In genomic region chr11:67113231-67113721, GRCh38 we compare ENCODE assay signal across 10 cellular contexts. TPM values are rescaled to one million over a fixed set of nuclear protein-coding genes. Genes with fewer than 3 reads are reported as not detected.
DNase-seq lines count a peak whose midpoint lies in the region; ATAC-seq, FAIRE-seq and TF ChIP-seq lines count a peak whose summit lies in the region.
"Had no signal": no experiment of that assay in that cellular context is flagged by ENCODE, and none has a peak within 500 bp of the region (broad histone marks: within the 10 kb centered on the region; RNA-seq: fewer than 3 reads in every experiment).

No MANE protein-coding gene starts in this region.

- peak overlapping the region; percentile 47 for H3K27ac ChIP-seq in GM12878 (ENCODE audit: control insufficient read depth, insufficient read depth)
- no peak overlapping the region for H3K27ac ChIP-seq in psoas muscle

- 23% methylated on average over 5 of the region's 5 CpGs for WGBS in GM12878 (ENCODE audit: insufficient coverage, insufficient replicate concordance, low lambda C conversion rate, missing lambda C conversion rate)
- WGBS in psoas muscle, 3 donors, result 91 to 99% (median 92%) methylated on average over 5 of the region's 5 CpGs

- TF ChIP-seq CTCF in GM06990 (IDR thresholded peaks at IDR 0.05; ENCODE audit: insufficient read depth, low read length, poor library complexity, severe bottlenecking), result no peak
- TF ChIP-seq CTCF in GM12878 (IDR thresholded peaks at IDR 0.05 in 2 of 3, conservative IDR thresholded peaks at IDR 0.05 in 1 of 3; ENCODE audit: control insufficient read depth in 2 of 3, extremely low read depth in 1 of 3, insufficient read depth in 1 of 3, low read depth in 3 of 3, low read length in 3 of 3), result no peak
- no peak for TF ChIP-seq CTCF in psoas muscle (IDR thresholded peaks at IDR 0.05)

- ATAC-seq in GM19468 (IDR thresholded peaks at IDR 0.05; ENCODE audit: extremely low read depth, unreplicated experiment) (peak; percentile 64), HG03469 (IDR thresholded peaks at IDR 0.05; ENCODE audit: unreplicated experiment) (peak; percentile 37), GM12878 (peak; percentile 84), psoas muscle (no peak), GM19351 (IDR thresholded peaks at IDR 0.05; ENCODE audit: unreplicated experiment) (no peak)

- H4K20me1 ChIP-seq in GM12878 (ENCODE audit: control insufficient read depth, insufficient read depth), result no peaks in the 10 kb centered on the region

- no peaks in the 10 kb centered on the region; the same call in 1 of the 2 replicates for H3K79me2 ChIP-seq in GM12878 (ENCODE audit: control insufficient read depth, insufficient read depth, low read length)

- RAD21 ChIA-PET in GM12878 (lab: Charles Lee; ENCODE audit: unreplicated experiment), result interaction anchor here (0.5 to 2.3 kb wide), 4 partner anchors 8 to 127 kb away, joined by 3 to 10 read pairs (median 4); no protein-coding TSS in a partner anchor

- peak; percentile 86 for FAIRE-seq in GM12878 (lab: Jason Lieb, UNC)

- no peaks in the 10 kb centered on the region for H3K36me3 ChIP-seq in GM06990 (ENCODE audit: control insufficient read depth, insufficient read depth, low read length)
- no peaks in the 10 kb centered on the region for H3K36me3 ChIP-seq in GM12878 (ENCODE audit: control insufficient read depth in 2 of 2, insufficient read depth in 2 of 2, low read length in 1 of 2)
- no peaks in the 10 kb centered on the region for H3K36me3 ChIP-seq in psoas muscle (ENCODE audit: insufficient read depth in 1 of 2, low read depth in 1 of 2)

- in situ Hi-C loops in GM12878 (cut with MboI), result no loop called here

- H3K9me3 ChIP-seq in GM12878 (replicated peaks; ENCODE audit: control insufficient read depth, insufficient read depth, low read length) (no peaks in the 10 kb centered on the region), psoas muscle (no peaks in the 10 kb centered on the region)

- no peak for TF ChIP-seq EP300 in GM12878 (IDR thresholded peaks at IDR 0.05; ENCODE audit: borderline replicate concordance in 1 of 2, control insufficient read depth in 1 of 2, low read depth in 2 of 2, low read length in 2 of 2)

- POLR2A ChIA-PET in GM12878 (lab: Charles Lee), result interaction anchor here (0.5 to 1.3 kb wide), 8 partner anchors 9 to 270 kb away, joined by 3 to 5 read pairs (median 3); no protein-coding TSS in a partner anchor

- TF ChIP-seq POLR2A in GM12878 (IDR thresholded peaks at IDR 0.05; ENCODE audit: low read depth, low read length), result 0 out of 2 replicates have a peak, but pooled peaks have one; percentile 35

- DNase-seq in GM06990 (ENCODE audit: extremely low read depth, insufficient read length) (peak; percentile 76), GM12878 (ENCODE audit: low read depth, low spot score) (peak; percentile 79), psoas muscle (no peak), HPDE6-E6E7 (ENCODE audit: extremely low spot score) (no peak), iPS-NIHi7 (ENCODE audit: extremely low spot score) (no peak)
- DNase-seq: activated CD4-positive, CD25-positive, alpha-beta regulatory T cell treated with anti-CD3 and anti-CD28 coated beads, Interleukin-2, amount 50 U/mL, for 72 hours; NCI-H2171 treated with DMSO at 0.1 percent for 48 hours had no signal

- H3K4me1 ChIP-seq in GM12878 (ENCODE audit: control insufficient read depth, insufficient read depth, low read length) (peaks cover 36% of the 10 kb centered on the region), psoas muscle (peaks cover 21% of the 10 kb centered on the region)

- peak overlapping the region; percentile 87 for H3K4me2 ChIP-seq in GM12878 (ENCODE audit: control insufficient read depth, insufficient read depth)

- H3K4me3 ChIP-seq in GM06990 (replicated peaks; ENCODE audit: low read depth, low read length) (no peak overlapping the region; the same call in 1 of the 2 replicates), GM12878 (0 out of 2 replicates have a peak overlapping the region, but pooled peaks have one; percentile 10), psoas muscle (no peak overlapping the region)

- no peak for TF ChIP-seq RAD21 in GM12878 (IDR thresholded peaks at IDR 0.05; ENCODE audit: insufficient read depth, low read depth, low read length)

- no TSS peak for BruUV-seq in GM12878 (replicated peaks; lab: Mats Ljungman, UMichigan)

- SMC1A ChIA-PET in GM12878 (lab: Charles Lee; ENCODE audit: uncharacterized antibody, unreplicated experiment), result interaction anchor here (0.8 to 3.8 kb wide), 5 partner anchors 8 to 149 kb away, joined by 4 to 28 read pairs (median 5); no protein-coding TSS in a partner anchor

- peak overlapping the region; percentile 20 for H2AFZ ChIP-seq in GM12878 (ENCODE audit: control insufficient read depth, low read depth, low read length)

- CTCF ChIA-PET in GM12878 (lab: Yijun Ruan, JAX), result interaction anchor here (0.5 to 2.2 kb wide), 9 partner anchors 12 to 155 kb away, joined by 3 to 16 read pairs (median 4); no protein-coding TSS in a partner anchor

- intact Hi-C loops in GM12878 (cut with micrococcal nuclease; ENCODE audit: unreplicated experiment) (no loop called here), psoas muscle (cut with DNase I) (no loop called here)

- H3K9ac ChIP-seq in GM12878 (ENCODE audit: control insufficient read depth, insufficient read depth, low read length), result peak overlapping the region; percentile 20; the same call in 1 of the 2 replicates

- H3K27me3 ChIP-seq in GM06990 (replicated peaks; ENCODE audit: control insufficient read depth, insufficient read depth, low read length) (no peaks in the 10 kb centered on the region), GM12878 (replicated peaks in 1 of 2; ENCODE audit: control insufficient read depth in 2 of 2, insufficient read depth in 2 of 2, low read length in 1 of 2) (no peaks in the 10 kb centered on the region), psoas muscle (ENCODE audit: insufficient read depth in 3 of 3, low read length in 2 of 3) (no peaks in the 10 kb centered on the region)

TF ChIP-seq in GM12878, 131 proteins besides CTCF, POLR2A, EP300 and RAD21 (continues in another document):
- TF ChIP-seq TCF3 (IDR thresholded peaks at IDR 0.05; ENCODE audit: borderline replicate concordance, insufficient read depth, low read depth, low read length) (0 out of 2 replicates have a peak, but pooled peaks have one; percentile 64), TBL1XR1 (IDR thresholded peaks at IDR 0.05; ENCODE audit: low read depth, low read length) (no peak), RUNX3 (IDR thresholded peaks at IDR 0.05; ENCODE audit: low read length) (peak; percentile 55), EGR1 (IDR thresholded peaks at IDR 0.05; ENCODE audit: borderline replicate concordance in 1 of 2, low read depth in 2 of 2, low read length in 2 of 2) (no peak), IRF3 (IDR thresholded peaks at IDR 0.05) (no peak), NR2C2 (IDR thresholded peaks at IDR 0.05; ENCODE audit: borderline replicate concordance, control insufficient read depth, insufficient read length, low read depth) (no peak), STAT3 (IDR thresholded peaks at IDR 0.05; ENCODE audit: low read depth, low read length) (no peak)

RNA-seq across cellular contexts. Expression of gene KDM2A, which starts 5.8 kb away (rescaled TPM):
- 275 and 292 TPM in 2 replicates for total RNA-seq in GM12878 (2013; cell fraction: nucleolus; rRNA removed)
- total RNA-seq in GM12878 (2014; rRNA removed) (32.5 and 41.1 TPM in 2 replicates), GM12878 (2014; rRNA removed; fragmentation: Illumina TruSeq; extraction: Trizol) (41.0 and 42.0 TPM in 2 replicates), GM12878 (2021) (62.0 and 69.3 TPM in 2 replicates), psoas muscle (10 to 100 TPM; 51.1 to 61.4 (median 54.5) TPM)
- 35.7 TPM for polyA plus RNA-seq in GM12878 (2011; ENCODE audit: low read depth)
- polyA plus RNA-seq in GM12878 (2011; rRNA removed) (34.2 and 66.1 TPM in 2 replicates), GM12878 (2014; fragmentation: Illumina TruSeq; extraction: Trizol) (53.7 and 65.7 TPM in 2 replicates), GM12878 (2014; fragmentation: Nextera tagmentation; extraction: Ambion mirVana) (10 to 100 TPM; 10.5 to 13.0 TPM), GM12878 (2014; rRNA removed) (43.2 and 49.2 TPM in 2 replicates), GM12878 (2016; fragmentation: Nextera tagmentation; extraction: Ambion mirVana) (10 to 100 TPM; 19.0 to 21.8 TPM), psoas muscle (10 to 100 TPM; 26.6 to 67.9 (median 28.0) TPM)
- 57.6 and 60.4 TPM in 2 replicates for polyA plus RNA-seq in GM12878 (2011; cell fraction: cytosol; rRNA removed)
- polyA plus RNA-seq in GM12878 (2011; cell fraction: nucleus; rRNA removed), result 202 and 220 TPM in 2 replicates
- polyA plus RNA-seq in GM12878 (2012), result 48.6 and 55.0 TPM in 2 replicates
- polyA minus RNA-seq in GM12878 (2011; rRNA and poly(A)+ RNA removed), result 111 and 140 TPM in 2 replicates
- polyA minus RNA-seq in GM12878 (2011; cell fraction: cytosol; rRNA and poly(A)+ RNA removed), result 40.4 and 41.4 TPM in 2 replicates
- 62.4 and 103 TPM in 2 replicates for polyA minus RNA-seq in GM12878 (2011; cell fraction: nucleus; rRNA and poly(A)+ RNA removed)

RNA-seq across cellular contexts. Expression of gene RHOD, which starts 56.6 kb away (rescaled TPM):
- not detected in 2 replicates for total RNA-seq in GM12878 (2013; cell fraction: nucleolus; rRNA removed)
- total RNA-seq in GM12878 (2014; rRNA removed) (2.1 and 2.7 TPM in 2 replicates), GM12878 (2014; rRNA removed; fragmentation: Illumina TruSeq; extraction: Trizol) (0.72 and 0.83 TPM in 2 replicates), GM12878 (2021) (2.2 and 2.6 TPM in 2 replicates), psoas muscle (10 to 100 TPM in 3 of 4 donors, 1 to 10 TPM in 1; 9.7 to 41.7 (median 27.5) TPM)
- polyA plus RNA-seq in GM12878 (2011; ENCODE audit: low read depth), result 0.26 TPM
- polyA plus RNA-seq in GM12878 (2011; rRNA removed) (0.12 TPM in 1 of 2 replicates, not detected in the other), GM12878 (2014; fragmentation: Illumina TruSeq; extraction: Trizol) (0.17 and 0.84 TPM in 2 replicates), GM12878 (2014; fragmentation: Nextera tagmentation; extraction: Ambion mirVana) (under 1 TPM in 1 of 2 experiments, not detected in 1; 0.15 TPM), GM12878 (2014; rRNA removed) (2.6 and 3.7 TPM in 2 replicates), GM12878 (2016; fragmentation: Nextera tagmentation; extraction: Ambion mirVana) (1 to 10 TPM; 1.9 to 2.0 TPM), psoas muscle (10 to 100 TPM; 14.2 to 56.5 (median 20.9) TPM)
- 0.09 and 0.12 TPM in 2 replicates for polyA plus RNA-seq in GM12878 (2011; cell fraction: cytosol; rRNA removed)
- polyA plus RNA-seq in GM12878 (2011; cell fraction: nucleus; rRNA removed), result 0.24 TPM in 1 of 2 replicates, not detected in the other
- polyA plus RNA-seq in GM12878 (2012), result 2.3 and 2.8 TPM in 2 replicates
- not detected in 2 replicates for polyA minus RNA-seq in GM12878 (2011; rRNA and poly(A)+ RNA removed)
- 1.4 and 1.9 TPM in 2 replicates for polyA minus RNA-seq in GM12878 (2011; cell fraction: cytosol; rRNA and poly(A)+ RNA removed)
- polyA minus RNA-seq in GM12878 (2011; cell fraction: nucleus; rRNA and poly(A)+ RNA removed), result 0.24 and 0.67 TPM in 2 replicates

Comparison
In these comparisons a context has a peak if more than half of its experiments do, and no peak if none do; other contexts are left out.
1. DNase-seq: peak in GM06990 (single experiment) and GM12878 (single experiment); none in psoas muscle (0 of 2), HPDE6-E6E7 (single experiment) and iPS-NIHi7 (single experiment).
2. ATAC-seq: peak in GM19468 (single experiment), HG03469 (single experiment) and GM12878 (single experiment); none in psoas muscle (0 of 4) and GM19351 (single experiment).